Comparison of ENCODE assay signal across 9 cellular contexts in the genomic region with DNA sequence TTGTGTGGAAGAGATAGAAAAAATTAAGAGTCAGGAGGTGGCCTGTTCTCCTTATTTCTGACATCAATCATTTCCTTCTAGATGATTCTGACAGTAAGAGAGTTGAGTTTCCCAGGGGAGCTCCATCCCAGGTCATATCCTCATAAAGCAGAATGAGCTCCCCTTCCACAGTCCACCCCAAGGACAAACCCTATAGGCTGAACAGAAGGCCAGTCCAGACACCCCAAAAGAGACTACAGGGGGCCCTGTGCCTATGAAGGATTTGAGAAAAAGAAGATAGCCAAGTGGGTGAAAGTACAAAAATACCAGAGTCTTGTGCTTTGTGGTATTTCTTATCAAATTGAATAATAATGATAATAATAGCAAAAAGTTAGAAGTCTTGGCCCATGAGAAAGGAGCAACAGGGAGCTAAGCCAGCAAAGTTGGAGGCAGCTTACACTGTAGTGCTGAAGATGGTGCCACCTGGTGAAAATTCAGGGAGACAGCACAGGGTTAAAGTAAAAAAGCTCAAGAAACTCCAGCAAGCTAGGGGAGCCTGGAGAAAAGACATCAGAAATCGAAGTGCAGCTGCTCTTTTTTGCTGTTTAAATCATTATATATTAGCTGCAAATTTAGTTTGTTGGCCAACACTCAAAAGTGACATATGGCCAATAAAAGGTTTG. TPM values are rescaled to one million over a fixed set of nuclear protein-coding genes. Genes with fewer than 3 reads are reported as not detected.
DNase-seq lines count a peak whose midpoint lies in the region; ATAC-seq and TF ChIP-seq lines count a peak whose summit lies in the region.
"Had no signal": no experiment of that assay in that cellular context is flagged by ENCODE, and none has a peak within 500 bp of the region (broad histone marks: within the 10 kb centered on the region; RNA-seq: fewer than 3 reads in every experiment).

No MANE protein-coding gene starts in this region.

- CTCF ChIA-PET in PC-9 (lab: Charles Lee): interaction anchor here (0.8 kb wide), 1 partner anchor 12 kb away, joined by 3 read pairs; no protein-coding TSS in a partner anchor
- CTCF ChIA-PET in CD8-positive, alpha-beta T cell (lab: Charles Lee): no interaction called here

- H3K4me1 Mint-ChIP-seq in CD8-positive, alpha-beta T cell (ENCODE audit: low read depth): no peaks in the 10 kb centered on the region

- H3K9me3 Mint-ChIP-seq in CD8-positive, alpha-beta T cell: no peaks in the 10 kb centered on the region

- H3K27me3 Mint-ChIP-seq in CD8-positive, alpha-beta T cell (ENCODE audit: low read depth): peaks cover 4% of the 10 kb centered on the region

- intact Hi-C loops in PC-9 (cut with micrococcal nuclease; ENCODE audit: unreplicated experiment): no loop called here
- intact Hi-C loops in CD8-positive, alpha-beta T cell (cut with DNase I, micrococcal nuclease): no loop called here

- no peak overlapping the region for H3K4me3 Mint-ChIP-seq in CD8-positive, alpha-beta T cell

- no peaks in the 10 kb centered on the region for H3K36me3 Mint-ChIP-seq in CD8-positive, alpha-beta T cell

- BruUV-seq in PC-9 (replicated peaks; lab: Mats Ljungman, UMichigan): no TSS peak

- TF ChIP-seq CTCF in PC-9 (conservative IDR thresholded peaks at IDR 0.05): 0 out of 2 replicates have a peak, but pooled peaks have one; percentile 17
- TF ChIP-seq CTCF in CD8-positive, alpha-beta T cell (IDR thresholded peaks at IDR 0.05): no peak

- DNase-seq in ELR (ENCODE audit: low read depth) (peak; percentile 54), PC-9 (no peak), iPS DF 4.7 (ENCODE audit: extremely low read depth, low spot score) (peak; percentile 22)
- DNase-seq in CD8-positive, alpha-beta T cell: no peak

- no peaks in the 10 kb centered on the region for H3K27me3 ChIP-seq in PC-9 (ENCODE audit: insufficient read depth, low read depth)
- H3K27me3 ChIP-seq in CD8-positive, alpha-beta T cell (ENCODE audit: insufficient read depth, low read length): no peaks in the 10 kb centered on the region

- no peaks in the 10 kb centered on the region for H4K20me1 ChIP-seq in PC-9 (ENCODE audit: insufficient read depth)

- no peaks in the 10 kb centered on the region for H3F3A ChIP-seq in PC-9 (ENCODE audit: insufficient read depth, low read depth)

- no peak overlapping the region for H3K4me3 ChIP-seq in PC-9
- H3K4me3 ChIP-seq in CD8-positive, alpha-beta T cell (ENCODE audit: low read depth, low read length): no peak overlapping the region
- H3K4me3 ChIP-seq: thoracic aorta had no signal

- H2AFZ ChIP-seq in PC-9: no peak overlapping the region

- POLR2A ChIA-PET in PC-9 (lab: Charles Lee; ENCODE audit: unreplicated experiment): no interaction called here
- POLR2A ChIA-PET in CD8-positive, alpha-beta T cell (lab: Charles Lee): no interaction called here

- no peaks in the 10 kb centered on the region for H3K4me1 ChIP-seq in PC-9 (replicated peaks; ENCODE audit: insufficient read depth)
- H3K4me1 ChIP-seq in CD8-positive, alpha-beta T cell (ENCODE audit: insufficient read depth, low read length): no peaks in the 10 kb centered on the region

- no peak overlapping the region for H3K27ac ChIP-seq in PC-9
- H3K27ac ChIP-seq in CD8-positive, alpha-beta T cell (ENCODE audit: low read depth, low read length): no peak overlapping the region
- H3K27ac ChIP-seq: thoracic aorta had no signal

- ATAC-seq in HG03575 (IDR thresholded peaks at IDR 0.05; ENCODE audit: extremely low read depth, insufficient number of reproducible peaks, low FRiP score, unreplicated experiment): peak; percentile 58
- ATAC-seq in GM19035 (IDR thresholded peaks at IDR 0.05; ENCODE audit: unreplicated experiment): no peak
- ATAC-seq in GM21447 (IDR thresholded peaks at IDR 0.05; ENCODE audit: unreplicated experiment): no peak
- ATAC-seq in CD8-positive, alpha-beta T cell: no peak
- ATAC-seq in GM18858 (IDR thresholded peaks at IDR 0.05; ENCODE audit: unreplicated experiment): no peak

- no peak overlapping the region for H3K4me2 ChIP-seq in PC-9

- no peaks in the 10 kb centered on the region for H3K79me2 ChIP-seq in PC-9 (ENCODE audit: low read depth)

- no peaks in the 10 kb centered on the region for H3K9me2 ChIP-seq in PC-9 (ENCODE audit: insufficient read depth)

- H3K27ac Mint-ChIP-seq in CD8-positive, alpha-beta T cell: no peak overlapping the region

- no peaks in the 10 kb centered on the region for H3K9me3 ChIP-seq in PC-9 (ENCODE audit: insufficient read depth, low read depth)
- H3K9me3 ChIP-seq in CD8-positive, alpha-beta T cell (ENCODE audit: low read length): no peaks in the 10 kb centered on the region
- H3K9me3 ChIP-seq: thoracic aorta had no signal

- no peaks in the 10 kb centered on the region for H3K36me3 ChIP-seq in PC-9 (ENCODE audit: low read depth)
- H3K36me3 ChIP-seq in CD8-positive, alpha-beta T cell (ENCODE audit: insufficient read depth, low read length): no peaks in the 10 kb centered on the region
- H3K36me3 ChIP-seq: thoracic aorta had no signal

RNA-seq across cellular contexts. Expression of gene SLC24A5, which starts 35.9 kb away (rescaled TPM):
- not detected in 2 replicates for total RNA-seq in PC-9 (2021)
- total RNA-seq in CD8-positive, alpha-beta T cell: not detected
- total RNA-seq: thoracic aorta had no signal

Comparison
In these comparisons a context has a peak if more than half of its experiments do, and no peak if none do; other contexts are left out.
1. DNase-seq: peak in ELR (single experiment) and iPS DF 4.7 (single experiment); none in PC-9 (0 of 2) and CD8-positive, alpha-beta T cell (0 of 7).